1 cellular context compared by ENCODE assay signal in the genomic region with DNA sequence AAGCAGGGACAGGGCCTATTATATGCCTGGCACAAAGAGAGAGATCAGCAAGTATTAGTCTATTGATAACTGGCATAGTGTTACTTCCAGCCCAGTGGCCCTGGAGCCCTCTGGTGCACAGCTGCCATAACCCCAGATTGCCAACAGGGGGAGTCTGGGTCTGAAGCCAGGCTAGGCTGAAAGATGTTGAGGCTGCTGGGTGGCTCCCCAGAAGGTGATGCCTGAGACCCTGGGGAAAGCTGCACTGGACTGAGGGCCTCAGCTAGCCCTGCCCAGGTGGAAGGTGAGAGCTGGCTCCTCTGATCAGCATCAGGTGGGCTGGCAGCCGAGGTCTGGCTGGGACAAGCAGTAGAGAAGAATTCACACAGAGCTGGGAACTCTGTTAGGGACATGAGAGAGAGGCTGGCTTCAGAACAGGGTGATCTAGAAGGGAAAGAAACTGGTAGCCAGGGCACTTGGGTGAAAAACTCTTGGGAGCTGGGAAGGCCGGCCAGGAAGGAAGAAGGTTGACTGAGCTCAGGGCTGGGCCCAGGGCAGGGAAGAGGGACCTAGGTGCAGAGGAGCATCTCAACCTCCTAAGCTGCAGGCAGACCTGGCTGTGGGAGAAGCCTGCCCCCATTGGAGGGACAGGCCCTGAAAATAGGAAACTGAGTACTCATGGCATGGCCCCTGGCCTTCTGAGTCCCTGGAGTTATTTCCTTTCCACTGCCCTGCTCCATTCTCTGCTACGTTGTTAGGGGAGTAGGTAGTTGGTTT.
TF ChIP-seq lines count a peak whose summit lies in the region.

No MANE protein-coding gene starts in this region.

TF ChIP-seq in endothelial cell of umbilical vein, 7 proteins besides CTCF, POLR2A, EP300 and RAD21 (continued from another document):
- TF ChIP-seq JUN (IDR thresholded peaks at IDR 0.05; ENCODE audit: borderline replicate concordance, insufficient read depth, insufficient read length, low read depth) (no peak), EZH2 (IDR thresholded peaks at IDR 0.05; ENCODE audit: borderline replicate concordance, low read depth, low read length, severe bottlenecking) (no peak), GATA2 (IDR thresholded peaks at IDR 0.05; ENCODE audit: insufficient read depth, insufficient read length, low read depth, low read length) (no peak)
